22 cellular contexts compared by ENCODE assay signal in genomic region chr7:8147760-8148463, GRCh38.
DNase-seq lines count a peak whose midpoint lies in the region; ATAC-seq and TF ChIP-seq lines count a peak whose summit lies in the region.
"Had no signal": no experiment of that assay in that cellular context is flagged by ENCODE, and none has a peak within 500 bp of the region (broad histone marks: within the 10 kb centered on the region; RNA-seq: fewer than 3 reads in every experiment).

No MANE protein-coding gene starts in this region.

- no peak for DNase-seq in left ventricle myocardium superior
- no peak for DNase-seq in cardiac septum (ENCODE audit: low spot score)
- DNase-seq in NCI-H1105 (lab: John Stamatoyannopoulos, UW) = peak; percentile 91
- DNase-seq in NCI-H748 treated with DMSO at 0.1 percent for 48 hours (lab: John Stamatoyannopoulos, UW) = peak; percentile 20
- no peak for DNase-seq in COLO829 (ENCODE audit: low spot score)
- no peak for DNase-seq in SJCRH30
- no peak for DNase-seq in GOT3 (lab: John Stamatoyannopoulos, UW)
- DNase-seq in OCI-LY7 (ENCODE audit: low spot score) = no peak
- DNase-seq: activated CD8-positive, alpha-beta T cell treated with anti-CD3 and anti-CD28 coated beads, Interleukin-2, amount 10 ng/mL, durations not matched to agents 7 days and 5 days; colonic mucosa; IMR-90; natural killer cell; NCI-H1048; NCI-H82; SK-N-SH; small intestine; stimulated activated CD4-positive, alpha-beta T cell treated with anti-CD3 and anti-CD28 coated beads, Interleukin-1b, Interleukin-23, amount 100 ng/mL, for 48 hours had no signal

- no peaks in the 10 kb centered on the region; the same call in 1 of the 2 replicates for H3K4me1 ChIP-seq in SJCRH30
- H3K4me1 ChIP-seq in OCI-LY7 (ENCODE audit: insufficient read depth, low read length, poor library complexity, severe bottlenecking) = peaks cover 6% of the 10 kb centered on the region
- H3K4me1 ChIP-seq: breast epithelium, colonic mucosa had no signal

- H3K4me3 ChIP-seq in SJCRH30 (no peak overlapping the region), OCI-LY7 (ENCODE audit: low read depth, low read length, poor library complexity, severe bottlenecking) (no peak overlapping the region)
- H3K4me3 ChIP-seq: BLaER1 treated with 17β-estradiol and CSF1 and Interleukin-3, amounts not matched to agents 10 nM and 100 nM; breast epithelium; colonic mucosa; lung; tibial nerve had no signal

- H3K36me3 ChIP-seq in SJCRH30 (no peaks in the 10 kb centered on the region), OCI-LY7 (ENCODE audit: insufficient read depth, low read length) (no peaks in the 10 kb centered on the region)
- H3K36me3 ChIP-seq: BLaER1 treated with 17β-estradiol and CSF1 and Interleukin-3, amounts not matched to agents 10 nM and 100 nM; breast epithelium; colonic mucosa; tibial nerve had no signal

- H3K27me3 ChIP-seq in SJCRH30 = no peaks in the 10 kb centered on the region
- H3K27me3 ChIP-seq: BLaER1 treated with 17β-estradiol and CSF1 and Interleukin-3, amounts not matched to agents 10 nM and 100 nM; breast epithelium; colonic mucosa; tibial nerve had no signal

- no TSS peak for BruUV-seq in OCI-LY7 (replicated peaks; lab: Mats Ljungman, UMichigan)

- no peaks in the 10 kb centered on the region for H3K79me2 ChIP-seq in OCI-LY7 (ENCODE audit: insufficient read depth, low read depth, low read length)

- CTCF ChIA-PET in OCI-LY7 (lab: Charles Lee; ENCODE audit: unreplicated experiment) = interaction anchor here (0.5 kb wide), 1 partner anchor 381 kb away, joined by 4 read pairs; no protein-coding TSS in a partner anchor

- H3K9me3 ChIP-seq in SJCRH30 (replicated peaks) = no peaks in the 10 kb centered on the region
- no peaks in the 10 kb centered on the region for H3K9me3 ChIP-seq in OCI-LY7 (ENCODE audit: low read length)
- H3K9me3 ChIP-seq: breast epithelium, colonic mucosa, SK-N-SH, tibial nerve had no signal

- H3K27ac ChIP-seq in SJCRH30 (no peak overlapping the region), OCI-LY7 (ENCODE audit: low read depth, low read length, poor library complexity, severe bottlenecking) (no peak overlapping the region)
- H3K27ac ChIP-seq: colonic mucosa, tibial nerve had no signal

- no peak for TF ChIP-seq CTCF in OCI-LY7 (conservative IDR thresholded peaks at IDR 0.05; ENCODE audit: low read length)

- intact Hi-C loops in left ventricle myocardium superior (cut with micrococcal nuclease) = no loop called here
- intact Hi-C loops in cardiac septum (cut with DNase I) = no loop called here
- intact Hi-C loops in OCI-LY7 (cut with micrococcal nuclease; ENCODE audit: unreplicated experiment) = no loop called here

- no peaks in the 10 kb centered on the region for H4K20me1 ChIP-seq in OCI-LY7 (ENCODE audit: insufficient read depth, low read length)
- H4K20me1 ChIP-seq: BLaER1 treated with 17β-estradiol and CSF1 and Interleukin-3, amounts not matched to agents 10 nM and 100 nM had no signal

- POLR2A ChIA-PET in OCI-LY7 (lab: Charles Lee) = interaction anchor here (0.7 to 1.0 kb wide), 4 partner anchors 9 to 202 kb away, joined by 3 read pairs; no protein-coding TSS in a partner anchor

- H2AFZ ChIP-seq in OCI-LY7 (ENCODE audit: low read length) = no peak overlapping the region

- ATAC-seq in left ventricle myocardium superior = peak; percentile 27
- ATAC-seq: activated CD8-positive, alpha-beta T cell treated with anti-CD3 and anti-CD28 coated beads, Interleukin-2, amount 10 ng/mL, durations not matched to agents 7 days and 5 days; activated naive CD4-positive, alpha-beta T cell treated with anti-CD3 and anti-CD28 coated beads, Interleukin-2, amount 50 U/mL, for 72 hours; natural killer cell had no signal

- H3K9me2 ChIP-seq in OCI-LY7 (ENCODE audit: insufficient read depth, low read length) = no peaks in the 10 kb centered on the region
- H3K9me2 ChIP-seq: SK-N-SH had no signal

- H3K4me2 ChIP-seq in OCI-LY7 (ENCODE audit: low read length) = no peak overlapping the region
- H3K4me2 ChIP-seq: SK-N-SH had no signal

Comparison
In these comparisons a context has a peak if more than half of its experiments do, and no peak if none do; other contexts are left out.
1. DNase-seq: peak in NCI-H1105 (single experiment) and NCI-H748 treated with DMSO at 0.1 percent for 48 hours (single experiment); none in left ventricle myocardium superior (single experiment), cardiac septum (single experiment), COLO829 (single experiment), SJCRH30 (0 of 2), GOT3 (single experiment) and OCI-LY7 (single experiment).